In the genomic region with DNA sequence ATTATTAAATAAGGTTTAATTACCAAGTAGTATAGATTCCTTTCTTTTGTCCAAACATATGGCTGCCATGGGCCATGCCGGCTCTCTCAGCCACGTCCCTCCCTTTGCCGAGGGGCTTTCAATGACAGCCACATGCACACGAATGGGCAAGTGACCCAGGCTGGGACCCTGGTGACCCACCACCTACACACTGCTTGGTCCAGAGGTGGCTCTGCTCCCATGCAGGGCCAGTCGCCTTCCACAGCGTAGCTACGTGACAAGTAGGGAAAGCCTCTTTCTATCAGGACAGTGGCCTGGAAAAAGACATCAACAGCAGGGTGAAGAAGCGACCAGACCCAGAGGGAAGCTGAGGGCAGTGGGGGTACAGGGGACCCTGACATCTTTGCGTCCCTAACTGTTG, we compare ENCODE assay signal across 34 cellular contexts.
DNase-seq lines count a peak whose midpoint lies in the region; ATAC-seq and TF ChIP-seq lines count a peak whose summit lies in the region.
"Had no signal": no experiment of that assay in that cellular context is flagged by ENCODE, and none has a peak within 500 bp of the region (broad histone marks: within the 10 kb centered on the region; RNA-seq: fewer than 3 reads in every experiment).

No MANE protein-coding gene starts in this region.

- no peaks in the 10 kb centered on the region for H3K9me3 Mint-ChIP-seq in chondrocyte (ENCODE audit: low read depth)
- H3K9me3 Mint-ChIP-seq in effector memory CD8-positive, alpha-beta T cell = no peaks in the 10 kb centered on the region
- H3K9me3 Mint-ChIP-seq: CD4-positive, alpha-beta memory T cell; CD4-positive, alpha-beta T cell; CD8-positive, alpha-beta memory T cell; CD8-positive, alpha-beta T cell had no signal

- no peak overlapping the region for H3K27ac ChIP-seq in heart right ventricle
- no peak overlapping the region for H3K27ac ChIP-seq in lower lobe of right lung
- no peak overlapping the region for H3K27ac ChIP-seq in spleen
- H3K27ac ChIP-seq: 22Rv1; A549; BLaER1; BLaER1 treated with 17β-estradiol and CSF1 and Interleukin-3, amounts not matched to agents 10 nM and 100 nM; C4-2B had no signal

- ATAC-seq in Right ventricle myocardium inferior (no peak), heart right ventricle (no peak), lower lobe of right lung (no peak), HG02840 (IDR thresholded peaks at IDR 0.05; ENCODE audit: low FRiP score, unreplicated experiment) (no peak)
- no peak for ATAC-seq in effector memory CD8-positive, alpha-beta T cell (replicated peaks)
- ATAC-seq: A549; CD8-positive, alpha-beta T cell had no signal

- H3K27me3 Mint-ChIP-seq in chondrocyte (ENCODE audit: low read depth) = peaks cover 19% of the 10 kb centered on the region
- H3K27me3 Mint-ChIP-seq in effector memory CD8-positive, alpha-beta T cell = peaks cover 41 to 90% of the 10 kb centered on the region in 2 donors

- WGBS in heart right ventricle, 2 donors = 92 to 93% methylated on average over 9 of the region's 9 CpGs
- 90 to 97% (median 94%) methylated on average over 9 of the region's 9 CpGs for WGBS in spleen, 5 donors

- peaks cover 20% of the 10 kb centered on the region for H3K4me1 Mint-ChIP-seq in chondrocyte (ENCODE audit: low read depth)
- H3K4me1 Mint-ChIP-seq in effector memory CD8-positive, alpha-beta T cell (ENCODE audit: low read depth in 2 of 2) = no peaks in the 10 kb centered on the region
- H3K4me1 Mint-ChIP-seq: B cell; CD4-positive, CD25-positive, alpha-beta regulatory T cell; CD8-positive, alpha-beta memory T cell had no signal

- TF ChIP-seq POLR2A in spleen (IDR thresholded peaks at IDR 0.05) = no peak

- no peak overlapping the region for H3K4me3 Mint-ChIP-seq in chondrocyte (ENCODE audit: unreplicated experiment)
- H3K4me3 Mint-ChIP-seq in effector memory CD8-positive, alpha-beta T cell = no peak overlapping the region
- H3K4me3 Mint-ChIP-seq: B cell; CD14-positive monocyte; CD4-positive, alpha-beta memory T cell; CD4-positive, alpha-beta T cell; CD8-positive, alpha-beta T cell had no signal

- TF ChIP-seq CTCF in heart right ventricle (IDR thresholded peaks at IDR 0.05) = no peak
- no peak for TF ChIP-seq CTCF in chondrocyte (IDR thresholded peaks at IDR 0.05)
- no peak for TF ChIP-seq CTCF in lower lobe of right lung (IDR thresholded peaks at IDR 0.05)
- TF ChIP-seq CTCF in spleen (IDR thresholded peaks at IDR 0.05 in 8 of 11, conservative IDR thresholded peaks at IDR 0.05 in 3 of 11) = no peak

- H3K36me3 ChIP-seq in heart right ventricle (no peaks in the 10 kb centered on the region), lower lobe of right lung (no peaks in the 10 kb centered on the region), spleen (no peaks in the 10 kb centered on the region)
- H3K36me3 ChIP-seq: BE2C; BLaER1; BLaER1 treated with 17β-estradiol and CSF1 and Interleukin-3, amounts not matched to agents 10 nM and 100 nM had no signal

- peaks cover 0 to 16% (median 7%) of the 10 kb centered on the region in 7 donors for H3K27me3 ChIP-seq in heart right ventricle
- H3K27me3 ChIP-seq in lower lobe of right lung (ENCODE audit: low read depth) = no peaks in the 10 kb centered on the region
- H3K27me3 ChIP-seq in spleen (replicated peaks in 1 of 7) = no peaks in the 10 kb centered on the region
- H3K27me3 ChIP-seq: BE2C; BLaER1; BLaER1 treated with 17β-estradiol and CSF1 and Interleukin-3, amounts not matched to agents 10 nM and 100 nM had no signal

- no peak overlapping the region for H3K4me3 ChIP-seq in heart right ventricle
- no peak overlapping the region for H3K4me3 ChIP-seq in lower lobe of right lung
- no peak overlapping the region for H3K4me3 ChIP-seq in spleen
- H3K4me3 ChIP-seq: A549; BLaER1; BLaER1 treated with 17β-estradiol and CSF1 and Interleukin-3, amounts not matched to agents 10 nM and 100 nM had no signal

- H3K9me3 ChIP-seq in heart right ventricle (no peaks in the 10 kb centered on the region), lower lobe of right lung (no peaks in the 10 kb centered on the region), spleen (no peaks in the 10 kb centered on the region)
- H3K9me3 ChIP-seq: A549; BE2C; BLaER1; BLaER1 treated with 17β-estradiol and CSF1 and Interleukin-3, amounts not matched to agents 10 nM and 100 nM; Caco-2 had no signal

- intact Hi-C loops in Right ventricle myocardium inferior (cut with DNase I) (no loop called here), heart right ventricle (cut with DNase I) (loop anchor here in 1 of 10 donors (10.0 kb wide), 1 partner anchor 59 kb away; no protein-coding TSS in a partner anchor), lower lobe of right lung (cut with DNase I) (no loop called here), spleen (cut with DNase I; ENCODE audit: low total_unique reads) (no loop called here)

- no peak overlapping the region for H3K27ac Mint-ChIP-seq in chondrocyte (ENCODE audit: unreplicated experiment)
- H3K27ac Mint-ChIP-seq in effector memory CD8-positive, alpha-beta T cell = no peak overlapping the region
- H3K27ac Mint-ChIP-seq: B cell; CD14-positive monocyte; CD4-positive, alpha-beta T cell; CD8-positive, alpha-beta memory T cell; CD8-positive, alpha-beta T cell had no signal

- no peaks in the 10 kb centered on the region for H3K36me3 Mint-ChIP-seq in chondrocyte (ENCODE audit: low read depth)
- H3K36me3 Mint-ChIP-seq in effector memory CD8-positive, alpha-beta T cell (ENCODE audit: insufficient read depth) = no peaks in the 10 kb centered on the region
- H3K36me3 Mint-ChIP-seq: CD14-positive monocyte; CD4-positive, alpha-beta memory T cell; CD4-positive, CD25-positive, alpha-beta regulatory T cell; CD8-positive, alpha-beta memory T cell; CD8-positive, alpha-beta T cell had no signal

- DNase-seq in Right ventricle myocardium inferior (ENCODE audit: missing footprints) = peak; percentile 44
- no peak for DNase-seq in heart right ventricle
- DNase-seq in chondrocyte (ENCODE audit: low spot score) = peak; percentile 47
- peak; percentile 28 for DNase-seq in lower lobe of right lung
- DNase-seq in spleen = peak; percentile 63
- no peak for DNase-seq in NCI-H1436 treated with DMSO at 0.1 percent for 48 hours (lab: John Stamatoyannopoulos, UW)
- no peak for DNase-seq in effector memory CD8-positive, alpha-beta T cell
- DNase-seq: 8988T; ACHN; BE2C; C1 segment of cervical spinal cord; Caco-2; Calu3; CD4-positive, alpha-beta memory T cell; CD4-positive, alpha-beta T cell; CD4-positive, CD25-positive, alpha-beta regulatory T cell; CD8-positive, alpha-beta memory T cell; CD8-positive, alpha-beta T cell; COR-L47; DMS 273 treated with DMSO at 0.1 percent for 48 hours; DMS153; DMS53; DMS79; DMS79 treated with DMSO at 0.1 percent for 48 hours; DND-41; EL had no signal

- peaks cover 0 to 4% (median 0%) of the 10 kb centered on the region in 9 donors for H3K4me1 ChIP-seq in heart right ventricle
- H3K4me1 ChIP-seq in lower lobe of right lung = no peaks in the 10 kb centered on the region
- no peaks in the 10 kb centered on the region for H3K4me1 ChIP-seq in spleen
- H3K4me1 ChIP-seq: A549, BE2C, Caco-2 had no signal

Comparison
In these comparisons a context has a peak if more than half of its experiments do, and no peak if none do; other contexts are left out.
1. DNase-seq: peak in Right ventricle myocardium inferior (single experiment), chondrocyte (single experiment), lower lobe of right lung (single experiment) and spleen (single experiment); none in heart right ventricle (0 of 2), NCI-H1436 treated with DMSO at 0.1 percent for 48 hours (single experiment) and effector memory CD8-positive, alpha-beta T cell (0 of 3).